ENCODE assay signal across 29 cellular contexts in the genomic region with DNA sequence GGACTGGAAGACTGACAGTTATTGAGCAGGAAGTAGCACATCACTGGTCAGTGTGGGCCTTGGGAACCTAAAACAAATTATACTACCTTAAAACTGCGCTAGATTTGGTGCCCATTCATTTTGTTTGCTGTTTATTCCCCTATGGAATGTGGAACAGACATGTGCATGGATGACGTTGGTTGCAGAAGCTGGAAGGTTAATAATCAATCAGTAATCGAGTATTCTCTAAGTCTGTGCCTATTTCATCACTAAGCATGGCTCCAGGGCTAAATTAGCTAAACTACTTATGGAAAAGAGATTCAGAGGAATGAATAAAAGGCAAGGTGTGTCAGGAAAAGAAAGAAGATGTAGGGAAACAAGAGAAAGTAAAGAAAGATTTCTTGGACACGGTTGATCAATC. TPM values are rescaled to one million over a fixed set of nuclear protein-coding genes. Genes with fewer than 3 reads are reported as not detected.
"Had no signal": no experiment of that assay in that cellular context is flagged by ENCODE, and none has a peak within 500 bp of the region (broad histone marks: within the 10 kb centered on the region; RNA-seq: fewer than 3 reads in every experiment).

No MANE protein-coding gene starts in this region.

- H3K27me3 ChIP-seq: adrenal gland, breast epithelium, colonic mucosa, esophagus squamous epithelium, gastroesophageal sphincter had no signal

- H3K27ac ChIP-seq: adrenal gland, breast epithelium, cardiac muscle cell, colonic mucosa, gastroesophageal sphincter, WERI-Rb-1 had no signal

- H3K4me1 ChIP-seq: adrenal gland, breast epithelium, colonic mucosa had no signal

- H3K36me3 ChIP-seq: adrenal gland, breast epithelium, cardiac muscle cell, colonic mucosa, esophagus squamous epithelium, gastroesophageal sphincter, WERI-Rb-1 had no signal

- DNase-seq: activated B cell treated with CpG ODN at 0.5 μM for 24 hours; activated CD4-positive, alpha-beta T cell treated with anti-CD3 and anti-CD28 coated beads, Interleukin-2, amount 50 U/mL, for 1 hour; activated CD8-positive, alpha-beta memory T cell treated with anti-CD3 and anti-CD28 coated beads for 24 hours; activated effector memory CD4-positive, alpha-beta T cell treated with anti-CD3 and anti-CD28 coated beads, Interleukin-2, amount 50 U/mL, for 16 hours; activated naive CD8-positive, alpha-beta T cell treated with anti-CD3 and anti-CD28 coated beads for 36 hours; activated naive CD8-positive, alpha-beta T cell treated with anti-CD3 and anti-CD28 coated beads, Interleukin-2, amount 50 U/mL, for 24 hours; activated T-cell treated with anti-CD3 and anti-CD28 coated beads, Interleukin-2, amount 50 U/mL, for 1 hour; adrenal gland; aorta; central memory CD4-positive, alpha-beta T cell; cerebellar nuclear complex; colonic mucosa; effector CD8-positive, alpha-beta T cell; esophagus squamous epithelium; foreskin melanocyte; T-helper 2 cell; T1000; WERI-Rb-1 had no signal

- ATAC-seq: activated CD8-positive, alpha-beta T cell treated with anti-CD3 and anti-CD28 coated beads for 36 hours; gastroesophageal sphincter had no signal

- H3K9me3 ChIP-seq: adrenal gland, breast epithelium, colonic mucosa, esophagus squamous epithelium, gastroesophageal sphincter had no signal

- H3K4me3 ChIP-seq: adrenal gland, breast epithelium, cardiac muscle cell, colonic mucosa, esophagus squamous epithelium, gastroesophageal sphincter had no signal

RNA-seq across cellular contexts. Expression of a gene that starts 33.5 kb away (rescaled TPM):
- total RNA-seq: activated B cell treated with CpG ODN at 0.5 μM for 24 hours; activated CD8-positive, alpha-beta T cell treated with anti-CD3 and anti-CD28 coated beads for 36 hours; activated naive CD4-positive, alpha-beta T cell treated with anti-CD3 and anti-CD28 coated beads for 36 hours; activated naive CD8-positive, alpha-beta T cell treated with anti-CD3 and anti-CD28 coated beads for 36 hours; activated T-helper 1 cell treated with anti-CD3 and anti-CD28 coated beads, Interleukin-12 subunit alpha, Interleukin-12 subunit beta, Interleukin-2, Interleukin-4 antibody, amounts not matched to agents 30 ng/mL and 10 ng/mL and 1 ng/mL, durations not matched to agents 14 hours and 24 hours and 36 hours; activated T-helper 2 cell treated with anti-CD3 and anti-CD28 coated beads, Interferon-gamma antibody, Interleukin-2, Interleukin-4, amounts not matched to agents 10 μg/mL and 5 μg/mL and 100 μg/mL, durations not matched to agents 14 hours and 24 hours and 36 hours; cardiac muscle cell; dermis microvascular lymphatic vessel endothelial cell; endothelial cell of umbilical vein; glomerular endothelial cell; T-helper 1 cell treated with Interleukin-12 subunit alpha and Interleukin-12 subunit beta and Interleukin-4 antibody, amounts not matched to agents 30 ng/mL and 1 ng/mL, for 36 hours had no signal
